ENCODE assay signal across 1 cellular context in the genomic region with DNA sequence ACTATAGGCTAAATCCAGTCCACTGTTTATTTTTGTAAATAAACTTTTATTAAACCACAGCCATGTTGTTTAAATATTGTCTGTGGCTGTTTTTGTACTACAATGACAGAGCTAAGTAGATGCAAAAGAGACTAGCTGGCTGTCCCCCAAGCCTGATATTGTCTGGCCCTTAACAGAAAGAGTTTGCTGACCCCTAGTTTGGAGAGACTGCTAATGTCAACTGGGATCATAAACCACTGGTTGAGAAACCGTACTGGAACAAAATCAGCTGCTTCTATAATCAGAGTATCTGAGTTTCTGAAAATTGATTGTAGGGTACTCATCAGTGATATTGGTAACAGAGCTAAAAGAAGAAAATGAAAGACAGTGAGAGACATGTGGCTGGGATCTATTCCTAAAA.
TF ChIP-seq lines count a peak whose summit lies in the region.

No MANE protein-coding gene starts in this region.

TF ChIP-seq in K562, 482 proteins besides CTCF, POLR2A, EP300 and RAD21 (continued from another document):
- TF ChIP-seq FOS (IDR thresholded peaks at IDR 0.05; ENCODE audit: extremely low read depth, insufficient read length): no peak
- no peak for TF ChIP-seq FOSL1 (tag; conservative IDR thresholded peaks at IDR 0.05)
- TF ChIP-seq KAT8 (IDR thresholded peaks at IDR 0.05; ENCODE audit: low read depth): no peak
- TF ChIP-seq ZNF324 (CRISPR knock-in tag; IDR thresholded peaks at IDR 0.05): no peak
